Comparison of ENCODE assay signal across 9 cellular contexts in the genomic region with DNA sequence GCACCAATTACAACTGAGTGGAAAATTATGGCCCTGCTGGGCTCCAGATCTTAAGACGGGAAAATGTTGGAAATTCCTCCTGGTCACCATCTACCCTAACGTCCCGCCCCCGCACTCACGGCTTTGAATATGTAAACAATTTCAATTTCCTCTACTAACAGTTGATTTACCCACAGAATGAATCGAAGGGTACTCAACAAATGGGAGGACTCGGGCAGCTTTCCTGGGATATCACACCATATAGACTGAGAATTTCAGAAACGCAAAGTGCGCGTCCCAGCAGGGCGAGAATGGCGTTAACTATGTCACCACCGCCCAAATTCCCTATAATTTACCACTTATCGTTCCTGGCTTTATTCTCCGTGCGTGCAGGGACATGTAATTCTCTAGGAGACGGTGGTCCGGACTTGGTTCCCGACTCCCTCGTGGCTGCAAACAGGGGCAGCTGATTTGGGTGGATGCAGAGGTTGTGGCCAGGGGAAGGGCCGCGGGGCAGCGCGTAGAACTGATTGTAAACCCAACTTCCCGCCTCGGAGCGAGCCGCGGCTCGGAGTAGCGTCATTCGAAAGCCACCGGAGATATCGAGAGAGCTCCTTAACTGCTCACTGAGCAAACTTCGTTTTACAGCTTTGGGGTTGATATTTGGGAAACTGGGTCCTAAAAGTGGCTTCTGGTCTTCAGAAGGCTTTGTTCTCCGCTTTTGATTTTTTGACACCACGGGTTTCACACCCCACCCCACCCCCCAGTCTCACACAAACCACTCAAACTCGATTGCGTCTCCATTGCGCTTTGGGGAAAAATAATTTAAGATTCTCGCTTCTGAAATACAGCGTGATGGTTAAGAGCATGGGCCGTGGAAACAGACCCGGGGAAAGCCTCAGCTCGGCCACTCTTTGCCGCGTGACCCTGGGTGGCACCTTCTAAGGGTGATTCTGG. TPM values are rescaled to one million over a fixed set of nuclear protein-coding genes. Genes with fewer than 3 reads are reported as not detected.
DNase-seq lines count a peak whose midpoint lies in the region; TF ChIP-seq lines count a peak whose summit lies in the region.
"Had no signal": no experiment of that assay in that cellular context is flagged by ENCODE, and none has a peak within 500 bp of the region (broad histone marks: within the 10 kb centered on the region; RNA-seq: fewer than 3 reads in every experiment).

No MANE protein-coding gene starts in this region.

- H3K36me3 ChIP-seq in MG63 (no peaks in the 10 kb centered on the region), colonic mucosa (no peaks in the 10 kb centered on the region), muscle layer of colon (ENCODE audit: insufficient read depth, low read length) (no peaks in the 10 kb centered on the region)

- H3K4me3 ChIP-seq in GM08714 (ENCODE audit: low read length) = peak overlapping the region; percentile 67
- H3K4me3 ChIP-seq in MG63 = peak overlapping the region; percentile 50
- peak overlapping the region; percentile 24 for H3K4me3 ChIP-seq in colonic mucosa
- H3K4me3 ChIP-seq in muscle layer of colon (ENCODE audit: low read depth in 1 of 2, low read length in 2 of 2) = peak overlapping the region; percentile 4 to 22

- H3K4me1 ChIP-seq in colonic mucosa (no peaks in the 10 kb centered on the region), muscle layer of colon (ENCODE audit: insufficient read depth, low read length) (no peaks in the 10 kb centered on the region)

- H3K27ac ChIP-seq in colonic mucosa (peak overlapping the region; percentile 25), muscle layer of colon (ENCODE audit: low read depth, low read length) (no peak overlapping the region), substantia nigra (ENCODE audit: low read depth, low read length, poor library complexity, severe bottlenecking) (no peak overlapping the region)

- H3K27me3 ChIP-seq in MG63 = no peaks in the 10 kb centered on the region
- H3K27me3 ChIP-seq in colonic mucosa = peaks cover 36% of the 10 kb centered on the region
- H3K27me3 ChIP-seq in muscle layer of colon (ENCODE audit: control insufficient read depth in 1 of 2, insufficient read depth in 2 of 2, low read length in 2 of 2) = peaks cover 51 to 56% of the 10 kb centered on the region in 2 donors

- DNase-seq in MG63 (peak; percentile 37), colonic mucosa (peak; percentile 53), GDM1 (lab: John Stamatoyannopoulos, UW) (no peak), hippocampal formation (lab: John Stamatoyannopoulos, UW) (no peak), substantia nigra (lab: John Stamatoyannopoulos, UW) (no peak), globus pallidus (ENCODE audit: low spot score) (no peak)

- peak overlapping the region in 1 of 2 donors; percentile 78 for H3K9ac ChIP-seq in colonic mucosa (ENCODE audit: low read depth in 2 of 2, low read length in 2 of 2)
- no peak overlapping the region for H3K9ac ChIP-seq in muscle layer of colon (ENCODE audit: low read length)

- H3K9me3 ChIP-seq in MG63 = no peaks in the 10 kb centered on the region
- no peaks in the 10 kb centered on the region for H3K9me3 ChIP-seq in colonic mucosa
- H3K9me3 ChIP-seq in muscle layer of colon (ENCODE audit: low read length) = peaks cover 10% of the 10 kb centered on the region

- no peak for TF ChIP-seq CTCF in colonic mucosa (IDR thresholded peaks at IDR 0.05)

- intact Hi-C loops in colonic mucosa (cut with DNase I) = no loop called here

RNA-seq across cellular contexts. Expression of gene ZSCAN9, which starts 17.6 kb away (rescaled TPM):
- total RNA-seq in MG63 (2014; rRNA removed; shearing (Covaris generic); ENCODE audit: low replicate concordance) = 3.1 and 6.8 TPM in 2 replicates
- 1 to 10 TPM; 8.9 to 9.8 TPM for total RNA-seq in colonic mucosa

RNA-seq across cellular contexts. Expression of gene ZKSCAN4, which starts 44.6 kb away (rescaled TPM):
- total RNA-seq in MG63 (2014; rRNA removed; shearing (Covaris generic); ENCODE audit: low replicate concordance) = 0.59 and 2.6 TPM in 2 replicates
- total RNA-seq in colonic mucosa = 1 to 10 TPM; 4.9 to 5.2 TPM

RNA-seq across cellular contexts. Expression of gene NKAPL, which starts 51.6 kb away (rescaled TPM):
- total RNA-seq in MG63 (2014; rRNA removed; shearing (Covaris generic); ENCODE audit: low replicate concordance) = not detected in 2 replicates
- total RNA-seq in colonic mucosa = under 1 TPM; 0.25 to 0.29 TPM
- total RNA-seq: NCI-H460 had no signal

RNA-seq across cellular contexts. Expression of gene ZSCAN26, which starts 59.4 kb away (rescaled TPM):
- total RNA-seq in MG63 (2014; rRNA removed; shearing (Covaris generic); ENCODE audit: low replicate concordance) = 9.2 and 20.0 TPM in 2 replicates
- 1 to 10 TPM; 4.2 to 7.8 TPM for total RNA-seq in colonic mucosa

Comparison
In these comparisons a context has a peak if more than half of its experiments do, and no peak if none do; other contexts are left out.
1. H3K4me3 ChIP-seq: peak in every context shown above with its lines; median percentile 67 in GM08714; 50 in MG63; 24 in colonic mucosa; 13 in muscle layer of colon.
2. DNase-seq: peak in MG63 (single experiment) and colonic mucosa (single experiment); none in GDM1 (single experiment), hippocampal formation (0 of 2), substantia nigra (0 of 49) and globus pallidus (single experiment).